Comparison of ENCODE assay signal across 9 cellular contexts in the genomic region with DNA sequence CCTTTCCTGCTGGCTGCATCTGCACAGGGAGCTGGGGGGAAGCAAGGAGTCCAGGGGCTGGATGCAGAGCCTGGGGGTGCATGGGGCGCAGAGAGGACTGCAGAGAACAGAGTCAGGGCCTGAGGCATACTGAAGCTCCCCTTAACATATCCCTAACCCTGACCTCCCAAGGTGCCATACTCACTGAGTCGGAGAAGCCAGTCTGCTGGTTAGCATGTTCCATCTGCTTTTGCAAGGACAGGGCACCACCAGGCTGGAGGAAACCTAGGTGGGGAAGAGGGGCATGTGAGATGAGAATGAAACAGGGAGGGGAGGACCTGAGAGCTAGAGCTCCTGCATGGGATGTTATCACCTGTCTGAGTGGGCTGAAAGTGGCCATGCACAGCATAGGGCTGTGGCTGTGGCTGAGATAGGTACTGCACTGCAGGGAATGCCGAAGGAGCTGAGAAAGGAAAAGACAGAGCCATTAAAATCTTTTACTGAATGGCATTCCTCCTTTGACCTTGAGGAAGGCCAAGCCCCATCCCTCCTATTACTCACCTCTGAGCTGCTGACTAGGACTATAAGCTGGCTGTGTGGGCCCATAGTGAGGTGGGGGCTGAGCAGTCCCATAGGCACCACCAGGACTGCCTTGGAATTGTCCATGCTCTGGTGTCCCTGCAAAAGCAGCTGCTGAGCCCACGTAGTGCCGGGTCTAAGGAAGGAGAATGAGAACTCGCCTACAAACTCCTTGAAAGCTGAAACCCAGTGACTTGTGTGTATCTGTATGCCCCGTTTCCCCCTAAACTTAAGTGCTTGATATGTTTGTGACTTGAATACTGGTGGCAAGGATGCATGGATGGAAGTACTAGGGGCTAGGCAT. TPM values are rescaled to one million over a fixed set of nuclear protein-coding genes. Genes with fewer than 3 reads are reported as not detected.
A peak's percentile ranks its signal among the peaks of the same experiment; 100 is the strongest.
DNase-seq lines count a peak whose midpoint lies in the region; ATAC-seq and TF ChIP-seq lines count a peak whose summit lies in the region.
"Had no signal": no experiment of that assay in that cellular context is flagged by ENCODE, and none has a peak within 500 bp of the region (broad histone marks: within the 10 kb centered on the region; RNA-seq: fewer than 3 reads in every experiment).

No MANE protein-coding gene starts in this region.

- DNase-seq in CD14-positive monocyte (ENCODE audit: low spot score) (peak; percentile 5), HEK293T (ENCODE audit: extremely low spot score) (peak; percentile 33), kidney tubule cell (ENCODE audit: low spot score) (peak; percentile 39), T-helper 9 cell (no peak), NOMO-1 treated with dmso at 0.1 percent for 144 hours (lab: John Stamatoyannopoulos, UW; ENCODE audit: unreplicated experiment) (no peak)
- DNase-seq in activated T-cell treated with anti-CD3 and anti-CD28 coated beads, Interleukin-2, amount 50 U/mL, for 48 hours = peak; percentile 62 to 66
- DNase-seq: NCI-H69 had no signal

- H3K27ac Mint-ChIP-seq in CD14-positive monocyte = peak overlapping the region in 6 of 7 donors; percentile 10 to 91 (median 60)

- no peak overlapping the region for H3K4me3 Mint-ChIP-seq in CD14-positive monocyte

- intact Hi-C loops in CD14-positive monocyte (cut with micrococcal nuclease) = no loop called here

- POLR2A ChIA-PET in HEK293T (lab: Yijun Ruan, JAX) = interaction anchor here (0.8 to 6.4 kb wide), 7 partner anchors 15 to 92 kb away, joined by 3 to 56 read pairs (median 6); a partner anchor contains a TSS

- ATAC-seq in HG03439 (IDR thresholded peaks at IDR 0.05; ENCODE audit: unreplicated experiment) = no peak
- ATAC-seq in GM21390 (IDR thresholded peaks at IDR 0.05; ENCODE audit: unreplicated experiment) = no peak

- no peak for TF ChIP-seq CTCF in CD14-positive monocyte (IDR thresholded peaks at IDR 0.05)

- H3K4me1 Mint-ChIP-seq in CD14-positive monocyte = peaks cover 50% of the 10 kb centered on the region

- H3K36me3 Mint-ChIP-seq in CD14-positive monocyte = peaks cover 54 to 69% of the 10 kb centered on the region in 2 donors

- H3K27me3 Mint-ChIP-seq in CD14-positive monocyte (ENCODE audit: low read depth in 3 of 3) = peaks cover 0 to 2% (median 0%) of the 10 kb centered on the region in 3 donors

- CTCF ChIA-PET in HEK293T (lab: Yijun Ruan, JAX) = interaction anchor here (1.2 to 1.4 kb wide), 3 partner anchors 12 to 247 kb away, joined by 3 to 5 read pairs (median 3); a partner anchor contains a TSS

- H3K9me3 Mint-ChIP-seq in CD14-positive monocyte = no peaks in the 10 kb centered on the region

TF ChIP-seq in HEK293T, 16 proteins besides CTCF, POLR2A, EP300 and RAD21:
- no peak for TF ChIP-seq FOXA1 (IDR thresholded peaks at IDR 0.05)
- TF ChIP-seq TARDBP (IDR thresholded peaks at IDR 0.05) = no peak
- no peak; the same call in 1 of the 2 replicates for TF ChIP-seq BHLHE40 (IDR thresholded peaks at IDR 0.05; ENCODE audit: borderline replicate concordance)
- no peak for TF ChIP-seq CTBP1 (IDR thresholded peaks at IDR 0.05; ENCODE audit: borderline replicate concordance)
- TF ChIP-seq, protein P1, sequence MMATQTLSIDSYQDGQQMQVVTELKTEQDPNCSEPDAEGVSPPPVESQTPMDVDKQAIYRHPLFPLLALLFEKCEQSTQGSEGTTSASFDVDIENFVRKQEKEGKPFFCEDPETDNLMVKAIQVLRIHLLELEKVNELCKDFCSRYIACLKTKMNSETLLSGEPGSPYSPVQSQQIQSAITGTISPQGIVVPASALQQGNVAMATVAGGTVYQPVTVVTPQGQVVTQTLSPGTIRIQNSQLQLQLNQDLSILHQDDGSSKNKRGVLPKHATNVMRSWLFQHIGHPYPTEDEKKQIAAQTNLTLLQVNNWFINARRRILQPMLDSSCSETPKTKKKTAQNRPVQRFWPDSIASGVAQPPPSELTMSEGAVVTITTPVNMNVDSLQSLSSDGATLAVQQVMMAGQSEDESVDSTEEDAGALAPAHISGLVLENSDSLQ (IDR thresholded peaks at IDR 0.05) = no peak
- TF ChIP-seq ARNT (IDR thresholded peaks at IDR 0.05) = no peak
- no peak for TF ChIP-seq ZNF384 (IDR thresholded peaks at IDR 0.05)
- TF ChIP-seq ELF4 (IDR thresholded peaks at IDR 0.05) = no peak
- no peak for TF ChIP-seq NFRKB (IDR thresholded peaks at IDR 0.05)
- no peak for TF ChIP-seq HDGF (IDR thresholded peaks at IDR 0.05; ENCODE audit: borderline replicate concordance)
- no peak for TF ChIP-seq L3MBTL2 (conservative IDR thresholded peaks at IDR 0.05)

RNA-seq across cellular contexts. Expression of a gene that starts 1.9 kb away (rescaled TPM):
- polyA plus RNA-seq in CD14-positive monocyte = 10 to 100 TPM; 53.5 to 59.6 TPM

RNA-seq across cellular contexts. Expression of a gene that starts 5.8 kb away (rescaled TPM):
- polyA plus RNA-seq in CD14-positive monocyte = 100 to 1,000 TPM; 465 to 485 TPM

RNA-seq across cellular contexts. Expression of a gene that starts 15.9 kb away (rescaled TPM):
- polyA plus RNA-seq in CD14-positive monocyte = under 1 TPM; 0.35 to 0.44 TPM

RNA-seq across cellular contexts. Expression of a gene that starts 18.8 kb away (rescaled TPM):
- not detected for polyA plus RNA-seq in CD14-positive monocyte

RNA-seq across cellular contexts. Expression of a gene that starts 23.1 kb away (rescaled TPM):
- 10 to 100 TPM; 32.1 to 40.5 TPM for polyA plus RNA-seq in CD14-positive monocyte

Comparison
In these comparisons a context has a peak if more than half of its experiments do, and no peak if none do; other contexts are left out.
1. DNase-seq: peak in CD14-positive monocyte (single experiment), HEK293T (single experiment), activated T-cell treated with anti-CD3 and anti-CD28 coated beads, Interleukin-2, amount 50 U/mL, for 48 hours (2 of 2) and kidney tubule cell (single experiment); none in T-helper 9 cell (single experiment) and NOMO-1 treated with dmso at 0.1 percent for 144 hours (single experiment).